8 cellular contexts compared by ENCODE assay signal in genomic region chr20:1212607-1213396, GRCh38. TPM values are rescaled to one million over a fixed set of nuclear protein-coding genes. Genes with fewer than 3 reads are reported as not detected.
A peak's percentile ranks its signal among the peaks of the same experiment; 100 is the strongest.
DNase-seq lines count a peak whose midpoint lies in the region; ATAC-seq and TF ChIP-seq lines count a peak whose summit lies in the region.

No MANE protein-coding gene starts in this region.

- H3K9me3 Mint-ChIP-seq in naive thymus-derived CD4-positive, alpha-beta T cell = no peaks in the 10 kb centered on the region
- H3K9me3 Mint-ChIP-seq in stimulated activated naive B cell treated with anti-CD40 and anti-IgM and Interleukin-4, amounts not matched to agents 10 μg/mL and 1 μg/mL and 100 μg/mL, for 72 hours = no peaks in the 10 kb centered on the region

- H3K4me3 ChIP-seq in esophagus muscularis mucosa = no peak overlapping the region
- no peak overlapping the region for H3K4me3 ChIP-seq in naive thymus-derived CD4-positive, alpha-beta T cell (ENCODE audit: low read length)

- peaks cover 21 to 51% (median 36%) of the 10 kb centered on the region in 7 donors for H3K4me1 Mint-ChIP-seq in naive thymus-derived CD4-positive, alpha-beta T cell
- H3K4me1 Mint-ChIP-seq in stimulated activated naive B cell treated with anti-CD40 and anti-IgM and Interleukin-4, amounts not matched to agents 10 μg/mL and 1 μg/mL and 100 μg/mL, for 72 hours = peaks cover 8 to 13% of the 10 kb centered on the region in 2 donors

- no peaks in the 10 kb centered on the region for H3K36me3 ChIP-seq in esophagus muscularis mucosa
- H3K36me3 ChIP-seq in naive thymus-derived CD4-positive, alpha-beta T cell (ENCODE audit: control insufficient read depth in 2 of 3, insufficient read depth in 3 of 3, low read length in 3 of 3) = no peaks in the 10 kb centered on the region

- ATAC-seq in naive thymus-derived CD4-positive, alpha-beta T cell = peak; percentile 94
- peak; percentile 90 to 93 for ATAC-seq in stimulated activated naive B cell treated with anti-CD40 and anti-IgM and Interleukin-4, amounts not matched to agents 10 μg/mL and 1 μg/mL and 100 μg/mL, for 72 hours (replicated peaks)
- no peak for ATAC-seq in GM21737 (IDR thresholded peaks at IDR 0.05; ENCODE audit: unreplicated experiment)

- H3K36me3 Mint-ChIP-seq in naive thymus-derived CD4-positive, alpha-beta T cell = no peaks in the 10 kb centered on the region
- no peaks in the 10 kb centered on the region for H3K36me3 Mint-ChIP-seq in stimulated activated naive B cell treated with anti-CD40 and anti-IgM and Interleukin-4, amounts not matched to agents 10 μg/mL and 1 μg/mL and 100 μg/mL, for 72 hours

- DNase-seq in HT-29 (ENCODE audit: low spot score) (peak; percentile 84), OCI-M1 (lab: John Stamatoyannopoulos, UW) (peak; percentile 91), activated T-cell treated with anti-CD3 and anti-CD28 coated beads for 4 hours (peak; percentile 58), esophagus muscularis mucosa (ENCODE audit: extremely low spot score) (no peak)
- DNase-seq in naive thymus-derived CD4-positive, alpha-beta T cell = peak; percentile 40 to 72 (median 60)
- DNase-seq in stimulated activated naive B cell treated with anti-CD40 and anti-IgM and Interleukin-4, amounts not matched to agents 10 μg/mL and 1 μg/mL and 100 μg/mL, for 72 hours = peak; percentile 39

- CTCF ChIA-PET in naive thymus-derived CD4-positive, alpha-beta T cell (lab: Charles Lee) = interaction anchor here (0.6 to 3.1 kb wide), 18 partner anchors 12 to 443 kb away, joined by 3 to 20 read pairs (median 4); no protein-coding TSS in a partner anchor

- 13% methylated on average over 20 of the region's 21 CpGs for WGBS in esophagus muscularis mucosa

- peaks cover 0 to 9% (median 3%) of the 10 kb centered on the region in 4 donors for H3K4me1 ChIP-seq in esophagus muscularis mucosa
- peaks cover 5 to 27% of the 10 kb centered on the region in 2 donors for H3K4me1 ChIP-seq in naive thymus-derived CD4-positive, alpha-beta T cell (ENCODE audit: control insufficient read depth in 2 of 2, insufficient read depth in 2 of 2, low read length in 2 of 2)

- intact Hi-C loops in esophagus muscularis mucosa (cut with DNase I) = loop anchor here (5.0 to 10.0 kb wide), 3 partner anchors 96 to 396 kb away; partner anchors contain the start of gene PSMF1
- intact Hi-C loops in naive thymus-derived CD4-positive, alpha-beta T cell (cut with micrococcal nuclease) = loop anchor here (1.0 to 10.0 kb wide), 9 partner anchors 13 to 668 kb away; partner anchors contain the start of genes CSNK2A1 (in 1 of the 2), RAD21L1 (in 1 of the 2) and TMEM74B (in 1 of the 2)

- peak overlapping the region in 5 of 9 donors; percentile 0 to 97 (median 37) for H3K27ac Mint-ChIP-seq in naive thymus-derived CD4-positive, alpha-beta T cell
- H3K27ac Mint-ChIP-seq in stimulated activated naive B cell treated with anti-CD40 and anti-IgM and Interleukin-4, amounts not matched to agents 10 μg/mL and 1 μg/mL and 100 μg/mL, for 72 hours = no peak overlapping the region

- no peak for TF ChIP-seq EP300 in esophagus muscularis mucosa (IDR thresholded peaks at IDR 0.05)

- H3K27me3 Mint-ChIP-seq in naive thymus-derived CD4-positive, alpha-beta T cell = peaks cover 0 to 16% (median 0%) of the 10 kb centered on the region in 5 donors
- peaks cover 49 to 68% of the 10 kb centered on the region in 2 donors for H3K27me3 Mint-ChIP-seq in stimulated activated naive B cell treated with anti-CD40 and anti-IgM and Interleukin-4, amounts not matched to agents 10 μg/mL and 1 μg/mL and 100 μg/mL, for 72 hours

- TF ChIP-seq CTCF in GM12872 (IDR thresholded peaks at IDR 0.05; ENCODE audit: insufficient read depth, low read depth, low read length) (peak; percentile 80), esophagus muscularis mucosa (IDR thresholded peaks at IDR 0.05) (peak; percentile 58 to 85 (median 63))

- H3K9me3 ChIP-seq in esophagus muscularis mucosa = no peaks in the 10 kb centered on the region
- no peaks in the 10 kb centered on the region for H3K9me3 ChIP-seq in naive thymus-derived CD4-positive, alpha-beta T cell (ENCODE audit: control insufficient read depth in 2 of 3, low read length in 3 of 3)

- peak overlapping the region in 4 of 10 donors; percentile 9 to 41 (median 36) for H3K4me3 Mint-ChIP-seq in naive thymus-derived CD4-positive, alpha-beta T cell
- H3K4me3 Mint-ChIP-seq in stimulated activated naive B cell treated with anti-CD40 and anti-IgM and Interleukin-4, amounts not matched to agents 10 μg/mL and 1 μg/mL and 100 μg/mL, for 72 hours = no peak overlapping the region

- no peak overlapping the region for H3K27ac ChIP-seq in esophagus muscularis mucosa (replicated peaks in 1 of 4)
- no peak overlapping the region for H3K27ac ChIP-seq in naive thymus-derived CD4-positive, alpha-beta T cell (ENCODE audit: low read depth, low read length)

- peaks cover 0 to 56% (median 0%) of the 10 kb centered on the region in 4 donors for H3K27me3 ChIP-seq in esophagus muscularis mucosa
- no peaks in the 10 kb centered on the region for H3K27me3 ChIP-seq in naive thymus-derived CD4-positive, alpha-beta T cell (ENCODE audit: control insufficient read depth in 2 of 2, insufficient read depth in 2 of 2, low read length in 2 of 2)

- TF ChIP-seq POLR2A in esophagus muscularis mucosa (IDR thresholded peaks at IDR 0.05; ENCODE audit: low read depth) = no peak

- POLR2A ChIA-PET in naive thymus-derived CD4-positive, alpha-beta T cell (lab: Charles Lee) = no interaction called here

RNA-seq across cellular contexts. Expression of gene C20orf202, which starts 9.5 kb away (rescaled TPM):
- total RNA-seq in HT-29 (2014; rRNA removed; shearing (Covaris generic)) = 0.13 TPM in 1 of 2 replicates, not detected in the other
- under 1 TPM in 2 of 4 donors, not detected in 2; 0.17 to 0.52 TPM for total RNA-seq in esophagus muscularis mucosa
- total RNA-seq in naive thymus-derived CD4-positive, alpha-beta T cell = under 1 TPM in 1 of 5 experiments, not detected in 4; 0.22 TPM
- under 1 TPM in 1 of 2 donors, not detected in 1; 0.22 TPM for polyA plus RNA-seq in naive thymus-derived CD4-positive, alpha-beta T cell

RNA-seq across cellular contexts. Expression of gene RAD21L1, which starts 13.0 kb away (rescaled TPM):
- not detected in 2 replicates for total RNA-seq in HT-29 (2014; rRNA removed; shearing (Covaris generic))
- total RNA-seq in esophagus muscularis mucosa = not detected
- total RNA-seq in naive thymus-derived CD4-positive, alpha-beta T cell = under 1 TPM in 3 of 5 experiments, not detected in 2; 0.58 to 0.81 (median 0.64) TPM
- polyA plus RNA-seq in naive thymus-derived CD4-positive, alpha-beta T cell = under 1 TPM in 1 of 2 donors, not detected in 1; 0.48 TPM

RNA-seq across cellular contexts. Expression of gene TMEM74B, which starts 28.0 kb away (rescaled TPM):
- total RNA-seq in HT-29 (2014; rRNA removed; shearing (Covaris generic)) = 8.8 and 8.9 TPM in 2 replicates
- 1 to 10 TPM in 2 of 4 donors, under 1 TPM in 2; 0.71 to 2.1 (median 1.2) TPM for total RNA-seq in esophagus muscularis mucosa
- under 1 TPM in 3 of 5 experiments, not detected in 2; 0.22 to 0.60 (median 0.40) TPM for total RNA-seq in naive thymus-derived CD4-positive, alpha-beta T cell
- polyA plus RNA-seq in naive thymus-derived CD4-positive, alpha-beta T cell = under 1 TPM in 1 of 2 donors, not detected in 1; 0.18 TPM

RNA-seq across cellular contexts. Expression of gene SNPH, which starts 53.3 kb away (rescaled TPM):
- total RNA-seq in HT-29 (2014; rRNA removed; shearing (Covaris generic)) = 0.13 and 0.36 TPM in 2 replicates
- 10 to 100 TPM in 3 of 4 donors, 1 to 10 TPM in 1; 9.6 to 29.5 (median 17.3) TPM for total RNA-seq in esophagus muscularis mucosa
- total RNA-seq in naive thymus-derived CD4-positive, alpha-beta T cell = 10 to 100 TPM in 4 of 5 experiments, 1 to 10 TPM in 1; 7.3 to 43.4 (median 22.5) TPM
- polyA plus RNA-seq in naive thymus-derived CD4-positive, alpha-beta T cell = 10 to 100 TPM in 1 of 2 donors, 1 to 10 TPM in 1; 6.0 to 16.7 TPM
